26 cellular contexts compared by ENCODE assay signal in the genomic region with DNA sequence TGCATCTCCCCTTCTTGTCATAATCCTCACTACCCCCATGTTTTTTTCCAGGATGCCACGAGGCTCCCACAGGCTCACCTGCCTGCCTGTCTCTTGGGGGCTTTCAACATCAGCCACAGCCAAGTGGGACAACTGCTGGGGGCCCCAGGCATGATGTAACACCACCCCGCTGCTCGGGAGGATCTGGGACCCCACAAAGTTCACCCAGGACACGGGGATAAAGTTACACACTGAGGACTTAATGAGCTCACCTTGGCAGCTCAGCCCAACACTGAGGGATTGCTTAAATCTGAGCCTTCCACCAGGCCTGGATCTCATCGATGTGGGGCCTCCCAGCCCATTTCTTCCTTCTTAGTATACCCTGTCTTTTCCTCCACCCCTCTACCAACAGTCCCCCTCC.
"Had no signal": no experiment of that assay in that cellular context is flagged by ENCODE, and none has a peak within 500 bp of the region (broad histone marks: within the 10 kb centered on the region; RNA-seq: fewer than 3 reads in every experiment).

No MANE protein-coding gene starts in this region.

- H3K4me1 ChIP-seq: colonic mucosa, gastrocnemius medialis, left lung, lower lobe of right lung, parathyroid adenoma, right atrium auricular region, uterus had no signal

- ATAC-seq: activated CD4-positive, CD25-positive, alpha-beta regulatory T cell treated with anti-CD3 and anti-CD28 coated beads, Interleukin-2, amount 50 U/mL, for 24 hours; gastrocnemius medialis; left lung; lower lobe of right lung; mucosa of descending colon; stimulated activated naive CD8-positive, alpha-beta T cell treated with anti-CD3 and anti-CD28 coated beads, Interleukin-15, amount 100 ng/mL, for 72 hours had no signal

- DNase-seq: activated CD4-positive, alpha-beta T cell treated with anti-CD3 and anti-CD28 coated beads for 48 hours; activated CD4-positive, alpha-beta T cell treated with anti-CD3 and anti-CD28 coated beads, Interleukin-2, amount 50 U/mL, for 48 hours; activated CD8-positive, alpha-beta memory T cell treated with anti-CD3 and anti-CD28 coated beads for 24 hours; activated effector memory CD4-positive, alpha-beta T cell treated with Interleukin-2 at 50 U/mL for 16 hours; activated naive CD4-positive, alpha-beta T cell treated with Interleukin-2 at 50 U/mL for 16 hours; anterior cingulate cortex; colonic mucosa; effector CD8-positive, alpha-beta T cell; erythroblast; gastrocnemius medialis; hippocampal formation; immature natural killer cell; left lung; lower lobe of right lung; mesendoderm; mucosa of descending colon; occipital lobe; stimulated activated CD4-positive, alpha-beta T cell treated with anti-CD3 and anti-CD28 coated beads, Interleukin-4, amount 100 ng/mL, for 1 hour; stimulated activated naive CD8-positive, alpha-beta T cell treated with anti-CD3 and anti-CD28 coated beads, Interleukin-15, amount 100 ng/mL, for 72 hours; substantia nigra; uterus had no signal

- H3K9ac ChIP-seq: parathyroid adenoma had no signal

- H3K36me3 ChIP-seq: colonic mucosa, gastrocnemius medialis, left lung, lower lobe of right lung, right atrium auricular region, uterus had no signal

- H3K4me1 Mint-ChIP-seq: immature natural killer cell; stimulated activated naive CD8-positive, alpha-beta T cell treated with anti-CD3 and anti-CD28 coated beads, Interleukin-15, amount 100 ng/mL, for 72 hours had no signal

- H3K9me3 ChIP-seq: colonic mucosa, gastrocnemius medialis, lower lobe of right lung, mucosa of descending colon, right atrium auricular region, uterus had no signal

- H3K36me3 Mint-ChIP-seq: immature natural killer cell, type B pancreatic cell had no signal

- H3K27ac Mint-ChIP-seq: activated naive CD8-positive, alpha-beta T cell; immature natural killer cell; stimulated activated naive CD8-positive, alpha-beta T cell treated with anti-CD3 and anti-CD28 coated beads, Interleukin-15, amount 100 ng/mL, for 72 hours; type B pancreatic cell had no signal

- H3K9me3 Mint-ChIP-seq: immature natural killer cell had no signal

- H3K4me3 Mint-ChIP-seq: activated naive CD8-positive, alpha-beta T cell; immature natural killer cell; stimulated activated naive CD8-positive, alpha-beta T cell treated with anti-CD3 and anti-CD28 coated beads, Interleukin-15, amount 100 ng/mL, for 72 hours; type B pancreatic cell had no signal

- H3K27ac ChIP-seq: colonic mucosa, gastrocnemius medialis, left lung, lower lobe of right lung, parathyroid adenoma, right atrium auricular region, uterus had no signal

- H3K4me3 ChIP-seq: colonic mucosa, gastrocnemius medialis, left lung, lower lobe of right lung, mucosa of descending colon, right atrium auricular region, uterus had no signal

- H3K27me3 ChIP-seq: colonic mucosa, gastrocnemius medialis, left lung, right atrium auricular region, uterus had no signal
